In the genomic region with DNA sequence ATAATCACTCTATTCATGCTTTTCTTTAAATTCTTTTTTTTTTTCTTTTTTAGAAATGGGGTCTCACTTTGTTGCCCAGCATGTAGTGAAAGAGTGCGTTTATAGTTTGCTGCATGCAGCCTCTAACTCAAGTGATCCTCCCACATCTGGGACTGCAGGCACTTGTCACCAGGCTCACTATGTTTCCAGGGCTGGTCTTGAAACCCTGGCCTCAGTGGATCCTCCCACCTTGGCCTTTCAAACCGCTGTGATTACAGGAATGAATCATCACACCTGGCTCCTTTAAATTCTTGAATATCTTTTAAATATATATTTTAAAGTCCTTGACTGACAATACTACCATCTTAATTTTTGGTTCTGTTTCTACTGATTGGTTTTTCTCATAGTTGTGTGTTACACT, we compare ENCODE assay signal across 30 cellular contexts.
"Had no signal": no experiment of that assay in that cellular context is flagged by ENCODE, and none has a peak within 500 bp of the region (broad histone marks: within the 10 kb centered on the region; RNA-seq: fewer than 3 reads in every experiment).

No MANE protein-coding gene starts in this region.

- H3K9ac ChIP-seq: neural progenitor cell, parathyroid adenoma had no signal

- H3K9me3 ChIP-seq: ovary, psoas muscle, right lobe of liver, sigmoid colon, suprapubic skin, testis, tibial artery, transverse colon, upper lobe of right lung, uterus had no signal

- FAIRE-seq: small intestine had no signal

- H3K4me3 ChIP-seq: neural progenitor cell, ovary, psoas muscle, right lobe of liver, sigmoid colon, suprapubic skin, testis, tibial artery, transverse colon, upper lobe of right lung, uterus had no signal

- H3K9me3 Mint-ChIP-seq: nephron, neural progenitor cell, type B pancreatic cell had no signal

- DNase-seq: natural killer cell; occipital lobe; ovary; posterior cingulate gyrus; psoas muscle; right cardiac atrium; right lobe of liver; sigmoid colon; small intestine; stimulated activated CD4-positive, alpha-beta T cell treated with anti-CD3 and anti-CD28 coated beads, Interleukin-15, amount 100 ng/mL, for 24 hours; stimulated activated CD4-positive, alpha-beta T cell treated with anti-CD3 and anti-CD28 coated beads, Interleukin-2, amount 100 ng/mL, for 24 hours; stimulated activated CD4-positive, alpha-beta T cell treated with anti-CD3 and anti-CD28 coated beads, Interleukin-2, amount 100 ng/mL, for 48 hours; stimulated activated CD4-positive, alpha-beta T cell treated with anti-CD3 and anti-CD28 coated beads, Interleukin-4, amount 100 ng/mL, for 4 hours; stimulated activated CD8-positive, alpha-beta memory T cell treated with anti-CD3 and anti-CD28 coated beads, Interleukin-4, amount 100 ng/mL, for 48 hours; stimulated activated naive CD4-positive, alpha-beta T cell; stimulated activated naive CD8-positive, alpha-beta T cell treated with anti-CD3 and anti-CD28 coated beads, Interleukin-15, amount 100 ng/mL, for 72 hours; stimulated activated naive CD8-positive, alpha-beta T cell treated with anti-CD3 and anti-CD28 coated beads, Interleukin-15, Interleukin-2, amounts not matched to agents 100 U/mL and 50 U/mL, for 24 hours; substantia nigra; testis; tibial artery; transverse colon; upper lobe of right lung; uterus had no signal

- H2AFZ ChIP-seq: neural progenitor cell, parathyroid adenoma had no signal

- H3K4me3 Mint-ChIP-seq: natural killer cell; nephron; neural progenitor cell; stimulated activated memory B cell treated with anti-CD40 and anti-IgM and Interleukin-4, amounts not matched to agents 10 μg/mL and 1 μg/mL and 100 μg/mL, for 72 hours; stimulated activated naive CD8-positive, alpha-beta T cell treated with anti-CD3 and anti-CD28 coated beads, Interleukin-15, amount 100 ng/mL, for 72 hours; type B pancreatic cell had no signal

- H3K4me1 ChIP-seq: neural progenitor cell, parathyroid adenoma, psoas muscle, right lobe of liver, sigmoid colon, suprapubic skin, testis, tibial artery, transverse colon, upper lobe of right lung, uterus had no signal

- H3K27ac Mint-ChIP-seq: natural killer cell; nephron; neural progenitor cell; progenitor cell of endocrine pancreas; stimulated activated memory B cell treated with anti-CD40 and anti-IgM and Interleukin-4, amounts not matched to agents 10 μg/mL and 1 μg/mL and 100 μg/mL, for 72 hours; type B pancreatic cell had no signal

- H3K27me3 Mint-ChIP-seq: stimulated activated memory B cell treated with anti-CD40 and anti-IgM and Interleukin-4, amounts not matched to agents 10 μg/mL and 1 μg/mL and 100 μg/mL, for 72 hours; stimulated activated naive CD8-positive, alpha-beta T cell treated with anti-CD3 and anti-CD28 coated beads, Interleukin-15, amount 100 ng/mL, for 72 hours; type B pancreatic cell had no signal

- H3K36me3 ChIP-seq: neural progenitor cell, ovary, right lobe of liver, sigmoid colon, suprapubic skin, tibial artery, transverse colon, upper lobe of right lung, uterus had no signal

- H3K79me2 ChIP-seq: parathyroid adenoma had no signal

- H3K27ac ChIP-seq: neural progenitor cell, ovary, parathyroid adenoma, psoas muscle, right lobe of liver, sigmoid colon, suprapubic skin, testis, tibial artery, transverse colon, upper lobe of right lung, uterus had no signal

- H3K4me2 ChIP-seq: neural progenitor cell had no signal

- H3K4me1 Mint-ChIP-seq: natural killer cell; nephron; neural progenitor cell; stimulated activated memory B cell treated with anti-CD40 and anti-IgM and Interleukin-4, amounts not matched to agents 10 μg/mL and 1 μg/mL and 100 μg/mL, for 72 hours; stimulated activated naive CD8-positive, alpha-beta T cell treated with anti-CD3 and anti-CD28 coated beads, Interleukin-15, amount 100 ng/mL, for 72 hours had no signal

- ATAC-seq: natural killer cell; psoas muscle; right cardiac atrium; right lobe of liver; stimulated activated memory B cell treated with anti-CD40 and anti-IgM and Interleukin-4, amounts not matched to agents 10 μg/mL and 1 μg/mL and 100 μg/mL, for 72 hours; stimulated activated naive CD8-positive, alpha-beta T cell treated with anti-CD3 and anti-CD28 coated beads, Interleukin-15, amount 100 ng/mL, for 72 hours; stimulated activated naive CD8-positive, alpha-beta T cell treated with anti-CD3 and anti-CD28 coated beads, Interleukin-15, Interleukin-2, amounts not matched to agents 100 U/mL and 50 U/mL, for 24 hours; upper lobe of right lung had no signal

- H3K27me3 ChIP-seq: neural progenitor cell, ovary, right lobe of liver, sigmoid colon, suprapubic skin, testis, tibial artery, transverse colon, upper lobe of right lung, uterus had no signal

- H3K36me3 Mint-ChIP-seq: natural killer cell; neural progenitor cell; stimulated activated memory B cell treated with anti-CD40 and anti-IgM and Interleukin-4, amounts not matched to agents 10 μg/mL and 1 μg/mL and 100 μg/mL, for 72 hours; type B pancreatic cell had no signal
